15 cellular contexts compared by ENCODE assay signal in the genomic region with DNA sequence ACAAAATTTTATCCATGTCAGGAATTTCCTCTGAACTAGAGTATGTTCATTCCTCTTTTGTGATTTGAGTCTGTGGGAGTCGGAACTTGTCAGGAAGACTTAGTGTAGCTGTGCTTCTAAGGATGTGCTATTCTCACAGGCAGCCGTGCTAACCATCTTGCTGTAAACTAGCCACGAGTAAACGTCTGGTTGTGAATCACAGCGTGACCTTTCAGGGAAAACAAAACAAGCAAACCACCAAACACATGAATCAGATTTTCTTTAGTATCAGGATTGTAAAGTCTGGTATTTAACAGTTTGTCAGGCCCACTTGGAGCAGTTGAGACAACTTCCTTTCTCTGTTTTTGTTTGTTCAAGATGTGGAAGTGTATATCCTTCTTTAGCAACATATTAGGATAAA. TPM values are rescaled to one million over a fixed set of nuclear protein-coding genes. Genes with fewer than 3 reads are reported as not detected.
DNase-seq lines count a peak whose midpoint lies in the region; ATAC-seq, FAIRE-seq and TF ChIP-seq lines count a peak whose summit lies in the region.
"Had no signal": no experiment of that assay in that cellular context is flagged by ENCODE, and none has a peak within 500 bp of the region (broad histone marks: within the 10 kb centered on the region; RNA-seq: fewer than 3 reads in every experiment).

No MANE protein-coding gene starts in this region.

- no peak overlapping the region for H3K27ac Mint-ChIP-seq in activated CD4-positive, alpha-beta memory T cell treated with anti-CD3 and anti-CD28 coated beads for 36 hours
- H3K27ac Mint-ChIP-seq: CD8-positive, alpha-beta T cell had no signal

- H3K9ac ChIP-seq in BLaER1 (no peak overlapping the region; the same call in 1 of the 2 replicates), endothelial cell of umbilical vein (replicated peaks; ENCODE audit: extremely low read depth, insufficient read depth, low read length) (no peak overlapping the region)
- H3K9ac ChIP-seq: parathyroid adenoma had no signal

- dilution Hi-C loops in endothelial cell of umbilical vein (cut with MboI; ENCODE audit: extremely low pct_ligation_motif_present, low sequenced_read_pairs) = no loop called here

- H3K79me2 ChIP-seq in endothelial cell of umbilical vein (ENCODE audit: control insufficient read depth, insufficient read depth, low read length) = no peaks in the 10 kb centered on the region

- H3K27ac ChIP-seq in BLaER1 (0 out of 2 replicates have a peak overlapping the region, but pooled peaks have one; percentile 8), endothelial cell of umbilical vein (ENCODE audit: insufficient read depth, low read depth, low read length) (no peak overlapping the region)
- H3K27ac ChIP-seq: gastroesophageal sphincter, parathyroid adenoma, thoracic aorta had no signal

- H3K9me3 Mint-ChIP-seq in activated CD4-positive, alpha-beta memory T cell treated with anti-CD3 and anti-CD28 coated beads for 36 hours = no peaks in the 10 kb centered on the region
- H3K9me3 Mint-ChIP-seq: CD8-positive, alpha-beta T cell had no signal

- peak overlapping the region; percentile 51 for H3K4me2 ChIP-seq in BLaER1
- no peak overlapping the region for H3K4me2 ChIP-seq in endothelial cell of umbilical vein (ENCODE audit: insufficient read depth, low read length)

- H4K20me1 ChIP-seq in BLaER1 = peaks cover 97% of the 10 kb centered on the region
- no peaks in the 10 kb centered on the region for H4K20me1 ChIP-seq in endothelial cell of umbilical vein (replicated peaks; ENCODE audit: control insufficient read depth, extremely low read depth, insufficient read depth, low read length)

- no peaks in the 10 kb centered on the region for H3K27me3 Mint-ChIP-seq in activated CD4-positive, alpha-beta memory T cell treated with anti-CD3 and anti-CD28 coated beads for 36 hours

- ATAC-seq in omental fat pad (ENCODE audit: low FRiP score) = peak; percentile 73
- ATAC-seq: CD8-positive, alpha-beta T cell; gastroesophageal sphincter; left ventricle myocardium superior had no signal

- peak; percentile 65 for DNase-seq in NCI-H226
- peak; percentile 1 for DNase-seq in endothelial cell of umbilical vein (ENCODE audit: low read depth, low spot score)
- DNase-seq in omental fat pad (ENCODE audit: low spot score) = no peak
- no peak for DNase-seq in NCI-H2029 treated with DMSO at 0.1 percent for 48 hours (lab: John Stamatoyannopoulos, UW)
- no peak for DNase-seq in activated CD4-positive, alpha-beta memory T cell treated with anti-CD3 and anti-CD28 coated beads for 36 hours
- no peak for DNase-seq in SIG-M5 treated with dmso at 0.1 percent for 504 hours (lab: John Stamatoyannopoulos, UW; ENCODE audit: unreplicated experiment)
- DNase-seq in stimulated activated CD4-positive, alpha-beta T cell treated with anti-CD3 and anti-CD28 coated beads, Interleukin-15, amount 100 ng/mL, for 24 hours = no peak
- DNase-seq: anterior cingulate cortex; CD8-positive, alpha-beta T cell; left ventricle myocardium superior; NCI-H1417 treated with DMSO at 0.1 percent for 48 hours had no signal

- POLR2A ChIA-PET in endothelial cell of umbilical vein (lab: Charles Lee) = no interaction called here
- POLR2A ChIA-PET in activated CD4-positive, alpha-beta memory T cell treated with anti-CD3 and anti-CD28 coated beads for 36 hours (lab: Charles Lee) = no interaction called here

- 0 out of 2 replicates have a peak, but pooled peaks cover 7% of the 10 kb centered on the region for H3K36me3 ChIP-seq in BLaER1
- no peaks in the 10 kb centered on the region for H3K36me3 ChIP-seq in endothelial cell of umbilical vein (ENCODE audit: control insufficient read depth in 2 of 2, extremely low read depth in 1 of 2, insufficient read depth in 2 of 2, low read length in 2 of 2)
- H3K36me3 ChIP-seq: gastroesophageal sphincter, thoracic aorta had no signal

- 0 out of 2 replicates have a peak, but pooled peaks cover 6% of the 10 kb centered on the region for H3K9me3 ChIP-seq in BLaER1
- H3K9me3 ChIP-seq in endothelial cell of umbilical vein (replicated peaks; ENCODE audit: control insufficient read depth, insufficient read depth, low read length) = no peaks in the 10 kb centered on the region
- H3K9me3 ChIP-seq: gastroesophageal sphincter, thoracic aorta had no signal

- H3K4me1 ChIP-seq in BLaER1 (peaks cover 56% of the 10 kb centered on the region), endothelial cell of umbilical vein (ENCODE audit: control insufficient read depth, extremely low read depth, insufficient read depth, low read length) (no peaks in the 10 kb centered on the region)

- no peaks in the 10 kb centered on the region for H3K4me1 Mint-ChIP-seq in activated CD4-positive, alpha-beta memory T cell treated with anti-CD3 and anti-CD28 coated beads for 36 hours (ENCODE audit: low read depth)

- intact Hi-C loops in endothelial cell of umbilical vein (cut with micrococcal nuclease) = no loop called here
- intact Hi-C loops in activated CD4-positive, alpha-beta memory T cell treated with anti-CD3 and anti-CD28 coated beads for 36 hours (cut with micrococcal nuclease) = no loop called here

- FAIRE-seq in endothelial cell of umbilical vein (lab: Jason Lieb, UNC) = peak; percentile 79

- TF ChIP-seq POLR2A in endothelial cell of umbilical vein (IDR thresholded peaks at IDR 0.05; ENCODE audit: low read depth, low read length) = no peak

- no peaks in the 10 kb centered on the region for H3K9me1 ChIP-seq in endothelial cell of umbilical vein (replicated peaks; ENCODE audit: control insufficient read depth, extremely low read depth, insufficient read depth, low read length)

- no TSS peak for BruUV-seq in endothelial cell of umbilical vein (replicated peaks; lab: Mats Ljungman, UMichigan)

- TF ChIP-seq CTCF in endothelial cell of umbilical vein (IDR thresholded peaks at IDR 0.05; ENCODE audit: extremely low read depth in 1 of 2, insufficient read depth in 1 of 2, low read depth in 1 of 2, low read length in 2 of 2) = no peak
- TF ChIP-seq CTCF in omental fat pad (IDR thresholded peaks at IDR 0.05) = no peak

- CTCF ChIA-PET in endothelial cell of umbilical vein (lab: Charles Lee) = no interaction called here
- CTCF ChIA-PET in activated CD4-positive, alpha-beta memory T cell treated with anti-CD3 and anti-CD28 coated beads for 36 hours (lab: Charles Lee) = no interaction called here

- no peak overlapping the region for H3K4me3 Mint-ChIP-seq in activated CD4-positive, alpha-beta memory T cell treated with anti-CD3 and anti-CD28 coated beads for 36 hours
- H3K4me3 Mint-ChIP-seq: CD8-positive, alpha-beta T cell had no signal

- H2AFZ ChIP-seq in endothelial cell of umbilical vein (ENCODE audit: low read depth, low read length) = peak overlapping the region; percentile 42
- H2AFZ ChIP-seq: parathyroid adenoma had no signal

- H3K4me3 ChIP-seq in BLaER1 = no peak overlapping the region
- no peak overlapping the region for H3K4me3 ChIP-seq in endothelial cell of umbilical vein (replicated peaks in 1 of 3; ENCODE audit: insufficient read depth in 1 of 3, low read depth in 1 of 3, low read length in 3 of 3)
- H3K4me3 ChIP-seq: gastroesophageal sphincter, thoracic aorta had no signal

- no peaks in the 10 kb centered on the region for H3K36me3 Mint-ChIP-seq in activated CD4-positive, alpha-beta memory T cell treated with anti-CD3 and anti-CD28 coated beads for 36 hours
- H3K36me3 Mint-ChIP-seq: CD8-positive, alpha-beta T cell had no signal

- H3K27me3 ChIP-seq in BLaER1 (no peaks in the 10 kb centered on the region), endothelial cell of umbilical vein (ENCODE audit: control insufficient read depth in 2 of 2, insufficient read depth in 2 of 2, low read length in 2 of 2) (no peaks in the 10 kb centered on the region)
- H3K27me3 ChIP-seq: gastroesophageal sphincter had no signal

TF ChIP-seq in endothelial cell of umbilical vein, 7 proteins besides CTCF, POLR2A, EP300 and RAD21:
- TF ChIP-seq, protein P1, sequence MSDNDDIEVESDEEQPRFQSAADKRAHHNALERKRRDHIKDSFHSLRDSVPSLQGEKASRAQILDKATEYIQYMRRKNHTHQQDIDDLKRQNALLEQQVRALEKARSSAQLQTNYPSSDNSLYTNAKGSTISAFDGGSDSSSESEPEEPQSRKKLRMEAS (IDR thresholded peaks at IDR 0.05; ENCODE audit: insufficient read depth, insufficient read length) = no peak
- TF ChIP-seq MYC (IDR thresholded peaks at IDR 0.05; ENCODE audit: low read depth, low read length) = no peak
- TF ChIP-seq FOS (IDR thresholded peaks at IDR 0.05; ENCODE audit: borderline replicate concordance, insufficient read depth, low read length) = no peak
- TF ChIP-seq EZH2 (IDR thresholded peaks at IDR 0.05; ENCODE audit: borderline replicate concordance, low read depth, low read length, severe bottlenecking) = no peak
- no peak for TF ChIP-seq GATA2 (IDR thresholded peaks at IDR 0.05; ENCODE audit: insufficient read depth, insufficient read length, low read depth, low read length)
- no peak for TF ChIP-seq POLR2AphosphoS5 (IDR thresholded peaks at IDR 0.05; ENCODE audit: insufficient read depth, low read depth, low read length)
- TF ChIP-seq JUN (IDR thresholded peaks at IDR 0.05; ENCODE audit: borderline replicate concordance, insufficient read depth, insufficient read length, low read depth) = no peak

RNA-seq across cellular contexts. Expression of a gene that starts 32.0 kb away (rescaled TPM):
- total RNA-seq in endothelial cell of umbilical vein (8.0 and 11.3 TPM in 2 replicates), omental fat pad (10 to 100 TPM; 13.2 to 27.0 (median 21.2) TPM)
- 0.59 and 0.83 TPM in 2 replicates for polyA plus RNA-seq in endothelial cell of umbilical vein
- polyA plus RNA-seq in endothelial cell of umbilical vein (2011; cell fraction: cytosol; rRNA removed) = 0.41 and 0.50 TPM in 2 replicates
- 4.4 and 5.8 TPM in 2 replicates for polyA plus RNA-seq in endothelial cell of umbilical vein (2011; cell fraction: nucleus; rRNA removed)
- 0.50 and 0.74 TPM in 2 replicates for polyA plus RNA-seq in endothelial cell of umbilical vein (2012)
- polyA minus RNA-seq in endothelial cell of umbilical vein = 4.2 and 8.1 TPM in 2 replicates
- polyA minus RNA-seq in endothelial cell of umbilical vein (2011; cell fraction: cytosol; rRNA and poly(A)+ RNA removed) = not detected
- polyA minus RNA-seq in endothelial cell of umbilical vein (2011; cell fraction: nucleus; rRNA and poly(A)+ RNA removed) = 20.0 and 20.9 TPM in 2 replicates
- total RNA-seq in activated CD4-positive, alpha-beta memory T cell treated with anti-CD3 and anti-CD28 coated beads for 36 hours = 1 to 10 TPM; 4.0 to 4.7 TPM

Comparison
In these comparisons a context has a peak if more than half of its experiments do, and no peak if none do; other contexts are left out.
1. DNase-seq: peak in NCI-H226 (single experiment) and endothelial cell of umbilical vein (single experiment); none in omental fat pad (single experiment), NCI-H2029 treated with DMSO at 0.1 percent for 48 hours (single experiment), activated CD4-positive, alpha-beta memory T cell treated with anti-CD3 and anti-CD28 coated beads for 36 hours (single experiment), SIG-M5 treated with dmso at 0.1 percent for 504 hours (single experiment) and stimulated activated CD4-positive, alpha-beta T cell treated with anti-CD3 and anti-CD28 coated beads, Interleukin-15, amount 100 ng/mL, for 24 hours (single experiment).